8 cellular contexts compared by ENCODE assay signal in genomic region chr3:13359916-13360315, GRCh38.
"Had no signal": no experiment of that assay in that cellular context is flagged by ENCODE, and none has a peak within 500 bp of the region (broad histone marks: within the 10 kb centered on the region; RNA-seq: fewer than 3 reads in every experiment).

No MANE protein-coding gene starts in this region.

- H3K4me1 ChIP-seq: HAP-1 had no signal

- H3K27ac ChIP-seq: GM23248 had no signal

- ATAC-seq: HCT116 had no signal

- H3K4me3 ChIP-seq: GM23248, HAP-1 had no signal

- H2AFZ ChIP-seq: GM23248 had no signal

- FAIRE-seq: HTR-8/SVneo had no signal

- DNase-seq: GM23248, GOT3, H7, HFFc6, KG1 had no signal

- H3K9me3 ChIP-seq: HAP-1 had no signal

- H3K9ac ChIP-seq: GM23248 had no signal
